ENCODE assay signal across 1 cellular context in genomic region chr22:43226368-43226979, GRCh38.
TF ChIP-seq lines count a peak whose summit lies in the region.

No MANE protein-coding gene starts in this region.

TF ChIP-seq in HepG2, 621 proteins besides CTCF, POLR2A, EP300 and RAD21 (continued from another document):
- TF ChIP-seq SKIL (CRISPR knock-in tag; IDR thresholded peaks at IDR 0.05; ENCODE audit: borderline replicate concordance) (no peak), ZMYM3 (CRISPR knock-in tag; IDR thresholded peaks at IDR 0.05) (no peak), TFDP2 (CRISPR knock-in tag; IDR thresholded peaks at IDR 0.05) (no peak), SP1 (IDR thresholded peaks at IDR 0.05) (no peak), SP1 (CRISPR knock-in tag; IDR thresholded peaks at IDR 0.05) (no peak), NR3C1 (CRISPR knock-in tag; IDR thresholded peaks at IDR 0.05) (no peak), SAP130 (CRISPR knock-in tag; IDR thresholded peaks at IDR 0.05; ENCODE audit: low read depth) (no peak), KLF16 (CRISPR knock-in tag; IDR thresholded peaks at IDR 0.05) (no peak), ZBTB37 (CRISPR knock-in tag; IDR thresholded peaks at IDR 0.05) (no peak), HOXA7 (CRISPR knock-in tag; IDR thresholded peaks at IDR 0.05) (no peak), ZNF12 (CRISPR knock-in tag; IDR thresholded peaks at IDR 0.05) (no peak), ZNF180 (CRISPR knock-in tag; IDR thresholded peaks at IDR 0.05; ENCODE audit: borderline replicate concordance, low read depth) (no peak), SNAI1 (CRISPR knock-in tag; IDR thresholded peaks at IDR 0.05; ENCODE audit: borderline replicate concordance) (no peak), PRPF4 (IDR thresholded peaks at IDR 0.05; ENCODE audit: low read depth, low read length, poor library complexity, severe bottlenecking) (no peak), ISX (CRISPR knock-in tag; conservative IDR thresholded peaks at IDR 0.05) (no peak), ZNF160 (CRISPR knock-in tag; IDR thresholded peaks at IDR 0.05) (no peak)
TF ChIP-seq in HepG2: peak in this region for 0.
